21 cellular contexts compared by ENCODE assay signal in the genomic region with DNA sequence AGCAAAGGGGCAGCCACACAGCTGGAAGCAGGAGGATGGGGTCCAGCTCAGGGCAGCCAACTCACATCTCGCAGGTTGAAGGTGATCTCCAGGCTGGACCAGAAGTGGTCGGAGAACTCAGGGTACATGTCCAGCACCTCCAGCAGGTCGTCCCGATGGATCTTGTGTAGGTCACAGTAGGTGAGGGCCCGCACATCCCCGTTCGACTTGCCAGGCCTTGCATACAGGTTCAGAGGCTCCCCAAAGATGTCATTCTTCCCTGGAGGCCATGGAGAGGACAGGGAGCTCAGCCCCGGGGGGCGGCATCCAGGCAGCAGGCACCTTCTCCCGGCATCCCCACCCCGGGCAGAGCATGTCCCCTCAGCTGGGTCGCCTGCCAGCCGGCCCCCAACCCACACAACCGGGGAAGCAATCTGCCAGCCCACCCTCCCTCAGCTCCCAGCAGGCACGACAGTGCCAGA. TPM values are rescaled to one million over a fixed set of nuclear protein-coding genes. Genes with fewer than 3 reads are reported as not detected.
DNase-seq lines count a peak whose midpoint lies in the region; ATAC-seq and TF ChIP-seq lines count a peak whose summit lies in the region.
"Had no signal": no experiment of that assay in that cellular context is flagged by ENCODE, and none has a peak within 500 bp of the region (broad histone marks: within the 10 kb centered on the region; RNA-seq: fewer than 3 reads in every experiment).

No MANE protein-coding gene starts in this region.

- H3K14ac ChIP-seq in IMR-90 (replicated peaks; ENCODE audit: low read depth, low read length): no peak overlapping the region
- H3K14ac ChIP-seq in trophoblast cell (ENCODE audit: low read length): no peak overlapping the region

- H3K79me2 ChIP-seq in trophoblast cell (ENCODE audit: control insufficient read depth, insufficient read depth, low read length, poor library complexity): no peaks in the 10 kb centered on the region

- no peak overlapping the region for H4K5ac ChIP-seq in IMR-90 (ENCODE audit: low read depth, low read length)

- peak; percentile 19 for DNase-seq in activated naive CD4-positive, alpha-beta T cell treated with anti-CD3 and anti-CD28 coated beads, Interleukin-2, amount 10 ng/mL, durations not matched to agents 7 days and 5 days
- DNase-seq in activated naive CD4-positive, alpha-beta T cell (lab: John Stamatoyannopoulos, UW): no peak
- DNase-seq in IMR-90: no peak
- peak; percentile 10 for DNase-seq in glutamatergic neuron
- DNase-seq in trophoblast cell: no peak
- no peak for DNase-seq in stimulated activated naive B cell treated with anti-CD40 and anti-IgM and Interleukin-4, amounts not matched to agents 10 μg/mL and 1 μg/mL and 100 μg/mL, for 72 hours
- no peak for DNase-seq in CD4-positive, alpha-beta memory T cell
- DNase-seq in SW 1271 (lab: John Stamatoyannopoulos, UW): no peak
- DNase-seq: foreskin fibroblast, GF-D8, MG63, NCI-H1436 treated with DMSO at 0.1 percent for 48 hours, NCI-H2171 treated with DMSO at 0.1 percent for 48 hours, NCI-H748 treated with DMSO at 0.1 percent for 48 hours, nucleus accumbens, retina had no signal

- H3K4me1 Mint-ChIP-seq in activated naive CD4-positive, alpha-beta T cell treated with anti-CD3 and anti-CD28 coated beads, Interleukin-2, amount 10 ng/mL, durations not matched to agents 7 days and 5 days: peaks cover 2% of the 10 kb centered on the region
- H3K4me1 Mint-ChIP-seq in glutamatergic neuron (ENCODE audit: low read depth, unreplicated experiment): peaks cover 10% of the 10 kb centered on the region
- peaks cover 0 to 2% of the 10 kb centered on the region in 2 donors for H3K4me1 Mint-ChIP-seq in stimulated activated naive B cell treated with anti-CD40 and anti-IgM and Interleukin-4, amounts not matched to agents 10 μg/mL and 1 μg/mL and 100 μg/mL, for 72 hours
- peaks cover 0 to 11% (median 0%) of the 10 kb centered on the region in 4 donors for H3K4me1 Mint-ChIP-seq in CD4-positive, alpha-beta memory T cell
- H3K4me1 Mint-ChIP-seq: stimulated activated effector memory CD8-positive, alpha-beta T cell treated with anti-CD3 and anti-CD28 coated beads, Interleukin-12 subunit alpha, Interleukin-12 subunit beta, amount 100 ng/mL, for 72 hours had no signal

- intact Hi-C loops in IMR-90 (cut with micrococcal nuclease): no loop called here
- intact Hi-C loops in CD4-positive, alpha-beta memory T cell (cut with micrococcal nuclease): no loop called here

- WGBS in IMR-90 (ENCODE audit: extremely low coverage in 2 of 2, insufficient read length in 1 of 2), 2 experiments: 52% methylated on average over 4 of the region's 15 CpGs; no CpG with 5 or more reads in 1 of the 2 experiments
- no CpG with 5 or more reads among the region's 15 CpGs for WGBS in trophoblast cell (ENCODE audit: extremely low coverage, insufficient coverage, insufficient read length)

- no peak overlapping the region for H3K27ac Mint-ChIP-seq in activated naive CD4-positive, alpha-beta T cell treated with anti-CD3 and anti-CD28 coated beads, Interleukin-2, amount 10 ng/mL, durations not matched to agents 7 days and 5 days
- no peak overlapping the region for H3K27ac Mint-ChIP-seq in glutamatergic neuron (ENCODE audit: unreplicated experiment)
- H3K27ac Mint-ChIP-seq in stimulated activated naive B cell treated with anti-CD40 and anti-IgM and Interleukin-4, amounts not matched to agents 10 μg/mL and 1 μg/mL and 100 μg/mL, for 72 hours: no peak overlapping the region
- no peak overlapping the region for H3K27ac Mint-ChIP-seq in CD4-positive, alpha-beta memory T cell
- H3K27ac Mint-ChIP-seq: stimulated activated effector memory CD8-positive, alpha-beta T cell treated with anti-CD3 and anti-CD28 coated beads, Interleukin-12 subunit alpha, Interleukin-12 subunit beta, amount 100 ng/mL, for 72 hours had no signal

- H3K4ac ChIP-seq in IMR-90 (ENCODE audit: low read depth, low read length): no peak overlapping the region
- no peak overlapping the region for H3K4ac ChIP-seq in trophoblast cell (ENCODE audit: low read depth, low read length)

- H2BK120ac ChIP-seq in IMR-90 (ENCODE audit: low read depth, low read length): no peak overlapping the region
- peak overlapping the region; percentile 8 for H2BK120ac ChIP-seq in trophoblast cell (ENCODE audit: insufficient read depth, low read length, poor library complexity)

- POLR2A ChIA-PET in IMR-90 (lab: Charles Lee; ENCODE audit: unreplicated experiment): no interaction called here
- POLR2A ChIA-PET in CD4-positive, alpha-beta memory T cell (lab: Charles Lee; ENCODE audit: partially characterized antibody): interaction anchor here (0.6 kb wide), 1 partner anchor 265 kb away, joined by 4 read pairs; no protein-coding TSS in a partner anchor

- no TSS peak for BruUV-seq in IMR-90 (replicated peaks; lab: Mats Ljungman, UMichigan)

- peaks cover 3% of the 10 kb centered on the region; the same call in 1 of the 2 replicates for H3K4me1 ChIP-seq in IMR-90 (ENCODE audit: control insufficient read depth, insufficient read depth, low read length)
- H3K4me1 ChIP-seq in trophoblast cell (ENCODE audit: control insufficient read depth in 1 of 2, insufficient read depth in 2 of 2, low read length in 2 of 2): peaks cover 10 to 25% of the 10 kb centered on the region in 2 experiments
- H3K4me1 ChIP-seq in CD4-positive, alpha-beta memory T cell (ENCODE audit: insufficient read depth, low read length): no peaks in the 10 kb centered on the region

- peaks cover 57% of the 10 kb centered on the region for H3K27me3 Mint-ChIP-seq in activated naive CD4-positive, alpha-beta T cell treated with anti-CD3 and anti-CD28 coated beads, Interleukin-2, amount 10 ng/mL, durations not matched to agents 7 days and 5 days
- peaks cover 3% of the 10 kb centered on the region for H3K27me3 Mint-ChIP-seq in glutamatergic neuron (ENCODE audit: unreplicated experiment)
- H3K27me3 Mint-ChIP-seq in stimulated activated naive B cell treated with anti-CD40 and anti-IgM and Interleukin-4, amounts not matched to agents 10 μg/mL and 1 μg/mL and 100 μg/mL, for 72 hours: peaks cover 30 to 57% of the 10 kb centered on the region in 2 donors
- H3K27me3 Mint-ChIP-seq in CD4-positive, alpha-beta memory T cell: peaks cover 3 to 4% of the 10 kb centered on the region in 2 donors

- H3K4me3 ChIP-seq in IMR-90 (ENCODE audit: insufficient read depth, low read depth, low read length) (no peak overlapping the region), trophoblast cell (ENCODE audit: low read depth, low read length) (no peak overlapping the region)
- H3K4me3 ChIP-seq in CD4-positive, alpha-beta memory T cell (ENCODE audit: low read length in 2 of 2): no peak overlapping the region
- H3K4me3 ChIP-seq: GM12878, MG63, thoracic aorta had no signal

- TF ChIP-seq CTCF in IMR-90 (conservative IDR thresholded peaks at IDR 0.05; ENCODE audit: low read depth, low read length) (no peak), glutamatergic neuron (IDR thresholded peaks at IDR 0.05; ENCODE audit: partially characterized antibody, unreplicated experiment) (no peak)

- H3K79me1 ChIP-seq in IMR-90 (ENCODE audit: low read depth in 1 of 2, low read length in 2 of 2) (no peaks in the 10 kb centered on the region), trophoblast cell (ENCODE audit: low read length) (peaks cover 9% of the 10 kb centered on the region)

- TF ChIP-seq RAD21 in IMR-90 (IDR thresholded peaks at IDR 0.05; ENCODE audit: low read length): no peak

- H3K4me2 ChIP-seq in IMR-90 (ENCODE audit: low read depth, low read length): no peak overlapping the region
- H3K4me2 ChIP-seq in trophoblast cell (ENCODE audit: low read length): no peak overlapping the region

- H4K91ac ChIP-seq in IMR-90 (ENCODE audit: insufficient read depth, low read depth, low read length) (no peak overlapping the region), trophoblast cell (ENCODE audit: low read depth, low read length) (peak overlapping the region; percentile 53)

- no peak overlapping the region for H3K9ac ChIP-seq in IMR-90 (ENCODE audit: low read depth, low read length)
- H3K9ac ChIP-seq in trophoblast cell (ENCODE audit: low read length): no peak overlapping the region

- no peaks in the 10 kb centered on the region for H3K9me3 Mint-ChIP-seq in activated naive CD4-positive, alpha-beta T cell treated with anti-CD3 and anti-CD28 coated beads, Interleukin-2, amount 10 ng/mL, durations not matched to agents 7 days and 5 days
- peaks cover 7% of the 10 kb centered on the region for H3K9me3 Mint-ChIP-seq in glutamatergic neuron (ENCODE audit: unreplicated experiment)
- H3K9me3 Mint-ChIP-seq in stimulated activated naive B cell treated with anti-CD40 and anti-IgM and Interleukin-4, amounts not matched to agents 10 μg/mL and 1 μg/mL and 100 μg/mL, for 72 hours: no peaks in the 10 kb centered on the region
- no peaks in the 10 kb centered on the region for H3K9me3 Mint-ChIP-seq in CD4-positive, alpha-beta memory T cell
- H3K9me3 Mint-ChIP-seq: stimulated activated effector memory CD8-positive, alpha-beta T cell treated with anti-CD3 and anti-CD28 coated beads, Interleukin-12 subunit alpha, Interleukin-12 subunit beta, amount 100 ng/mL, for 72 hours had no signal

- H3K27me3 ChIP-seq in IMR-90 (ENCODE audit: control insufficient read depth, insufficient read depth, low read length) (no peaks in the 10 kb centered on the region), trophoblast cell (ENCODE audit: insufficient read depth, low read length) (no peaks in the 10 kb centered on the region)
- H3K27me3 ChIP-seq in CD4-positive, alpha-beta memory T cell (ENCODE audit: insufficient read depth, low read length): no peaks in the 10 kb centered on the region
- H3K27me3 ChIP-seq: MG63 had no signal

- no peaks in the 10 kb centered on the region; the same call in 1 of the 2 replicates for H4K20me1 ChIP-seq in IMR-90 (ENCODE audit: insufficient read depth, low read length)

- no peak overlapping the region for H2BK20ac ChIP-seq in IMR-90 (ENCODE audit: low read depth, low read length)

- H3K23ac ChIP-seq in IMR-90 (ENCODE audit: low read depth, low read length) (no peak overlapping the region), trophoblast cell (ENCODE audit: low read length) (no peak overlapping the region)

- H2BK12ac ChIP-seq in trophoblast cell (ENCODE audit: low read length): peak overlapping the region; percentile 72

- TF ChIP-seq POLR2A in IMR-90 (IDR thresholded peaks at IDR 0.05; ENCODE audit: low read depth, low read length): no peak

- no peaks in the 10 kb centered on the region for H3K9me1 ChIP-seq in IMR-90 (ENCODE audit: insufficient read depth, low read length)

- H3K56ac ChIP-seq in IMR-90 (ENCODE audit: extremely low read depth, insufficient read depth, low read length): no peak overlapping the region

- no peak for ATAC-seq in IMR-90 (ENCODE audit: low read depth)
- no peak for ATAC-seq in stimulated activated naive B cell treated with anti-CD40 and anti-IgM and Interleukin-4, amounts not matched to agents 10 μg/mL and 1 μg/mL and 100 μg/mL, for 72 hours (replicated peaks)
- ATAC-seq: GM12878; stimulated activated effector memory CD8-positive, alpha-beta T cell treated with anti-CD3 and anti-CD28 coated beads, Interleukin-12 subunit alpha, Interleukin-12 subunit beta, amount 100 ng/mL, for 72 hours had no signal

- H3K27ac ChIP-seq in IMR-90 (ENCODE audit: insufficient read depth, low read length): no peak overlapping the region
- no peak overlapping the region for H3K27ac ChIP-seq in trophoblast cell (ENCODE audit: low read depth, low read length)
- H3K27ac ChIP-seq in CD4-positive, alpha-beta memory T cell (ENCODE audit: low read depth, low read length): no peak overlapping the region
- H3K27ac ChIP-seq: thoracic aorta had no signal

- H2AK5ac ChIP-seq in IMR-90 (ENCODE audit: low read depth, low read length): 0 out of 2 replicates have a peak overlapping the region, but pooled peaks have one; percentile 39
- H2AK5ac ChIP-seq in trophoblast cell (ENCODE audit: low read length): peak overlapping the region; percentile 53

- CTCF ChIA-PET in activated naive CD4-positive, alpha-beta T cell treated with anti-CD3 and anti-CD28 coated beads, Interleukin-2, amount 10 ng/mL, durations not matched to agents 7 days and 5 days (lab: Charles Lee): interaction anchor here (1.0 to 1.5 kb wide), 2 partner anchors 11 to 47 kb away, joined by 3 to 4 read pairs; no protein-coding TSS in a partner anchor
- CTCF ChIA-PET in IMR-90 (lab: Yijun Ruan, JAX): interaction anchor here (0.8 kb wide), 1 partner anchor 15 kb away, joined by 3 read pairs; no protein-coding TSS in a partner anchor
- CTCF ChIA-PET in CD4-positive, alpha-beta memory T cell (lab: Charles Lee; ENCODE audit: partially characterized antibody): interaction anchor here (1.9 kb wide), 1 partner anchor 14 kb away, joined by 5 read pairs; no protein-coding TSS in a partner anchor

- H3K9me3 ChIP-seq in IMR-90 (ENCODE audit: control insufficient read depth, insufficient read depth, low read length) (no peaks in the 10 kb centered on the region), trophoblast cell (ENCODE audit: insufficient read depth, low read depth, low read length) (peaks cover 11% of the 10 kb centered on the region)
- no peaks in the 10 kb centered on the region for H3K9me3 ChIP-seq in CD4-positive, alpha-beta memory T cell (ENCODE audit: control insufficient read depth in 1 of 2, low read length in 2 of 2)
- H3K9me3 ChIP-seq: MG63, thoracic aorta had no signal

- no peak overlapping the region for H3K4me3 Mint-ChIP-seq in activated naive CD4-positive, alpha-beta T cell treated with anti-CD3 and anti-CD28 coated beads, Interleukin-2, amount 10 ng/mL, durations not matched to agents 7 days and 5 days
- peak overlapping the region; percentile 30 for H3K4me3 Mint-ChIP-seq in glutamatergic neuron (ENCODE audit: unreplicated experiment)
- H3K4me3 Mint-ChIP-seq in stimulated activated naive B cell treated with anti-CD40 and anti-IgM and Interleukin-4, amounts not matched to agents 10 μg/mL and 1 μg/mL and 100 μg/mL, for 72 hours: no peak overlapping the region
- no peak overlapping the region for H3K4me3 Mint-ChIP-seq in CD4-positive, alpha-beta memory T cell
- H3K4me3 Mint-ChIP-seq: stimulated activated effector memory CD8-positive, alpha-beta T cell treated with anti-CD3 and anti-CD28 coated beads, Interleukin-12 subunit alpha, Interleukin-12 subunit beta, amount 100 ng/mL, for 72 hours had no signal

- H3K18ac ChIP-seq in IMR-90 (ENCODE audit: low read depth, low read length): no peak overlapping the region
- no peak overlapping the region for H3K18ac ChIP-seq in trophoblast cell (ENCODE audit: low read length)

- H4K12ac ChIP-seq in trophoblast cell (ENCODE audit: low read depth, low read length): no peak overlapping the region

- in situ Hi-C loops in IMR-90 (cut with MboI; ENCODE audit: low sequenced_read_pairs): no loop called here

- H2BK5ac ChIP-seq in IMR-90 (ENCODE audit: low read depth, low read length, poor library complexity, severe bottlenecking) (no peak overlapping the region), trophoblast cell (ENCODE audit: low read depth, low read length, poor library complexity) (no peak overlapping the region)

- dilution Hi-C loops in IMR-90 (cut with HindIII; ENCODE audit: low sequenced_read_pairs, unreplicated experiment): no loop called here

- H3K36me3 Mint-ChIP-seq in activated naive CD4-positive, alpha-beta T cell treated with anti-CD3 and anti-CD28 coated beads, Interleukin-2, amount 10 ng/mL, durations not matched to agents 7 days and 5 days: no peaks in the 10 kb centered on the region
- no peaks in the 10 kb centered on the region for H3K36me3 Mint-ChIP-seq in glutamatergic neuron (ENCODE audit: unreplicated experiment)
- H3K36me3 Mint-ChIP-seq in stimulated activated naive B cell treated with anti-CD40 and anti-IgM and Interleukin-4, amounts not matched to agents 10 μg/mL and 1 μg/mL and 100 μg/mL, for 72 hours: no peaks in the 10 kb centered on the region
- peaks cover 0 to 1% of the 10 kb centered on the region in 2 donors for H3K36me3 Mint-ChIP-seq in CD4-positive, alpha-beta memory T cell
- H3K36me3 Mint-ChIP-seq: stimulated activated effector memory CD8-positive, alpha-beta T cell treated with anti-CD3 and anti-CD28 coated beads, Interleukin-12 subunit alpha, Interleukin-12 subunit beta, amount 100 ng/mL, for 72 hours had no signal

- H4K8ac ChIP-seq in IMR-90 (ENCODE audit: low read depth in 2 of 2, low read length in 2 of 2) (no peak overlapping the region), trophoblast cell (ENCODE audit: low read depth, low read length) (no peak overlapping the region)

- H2BK15ac ChIP-seq in IMR-90 (ENCODE audit: low read depth, low read length): no peak overlapping the region

- H3K36me3 ChIP-seq in IMR-90 (ENCODE audit: control insufficient read depth, insufficient read depth, low read length): peaks cover 12% of the 10 kb centered on the region; the same call in 1 of the 2 replicates
- no peaks in the 10 kb centered on the region for H3K36me3 ChIP-seq in trophoblast cell (ENCODE audit: control insufficient read depth in 1 of 2, insufficient read depth in 2 of 2, low read length in 2 of 2)
- no peaks in the 10 kb centered on the region for H3K36me3 ChIP-seq in CD4-positive, alpha-beta memory T cell (ENCODE audit: insufficient read depth, low read length)
- H3K36me3 ChIP-seq: MG63, thoracic aorta had no signal

- H2AK9ac ChIP-seq in IMR-90 (replicated peaks; ENCODE audit: low read depth, low read length, poor library complexity): no peak overlapping the region

- H2AFZ ChIP-seq in IMR-90 (replicated peaks; ENCODE audit: low read length, poor library complexity) (no peak overlapping the region), trophoblast cell (ENCODE audit: insufficient read depth, low read length, poor library complexity) (no peak overlapping the region)

RNA-seq across cellular contexts. Expression of a gene that starts 29.3 kb away (rescaled TPM):
- total RNA-seq in IMR-90 (2012; rRNA removed) (0.56 and 0.90 TPM in 2 replicates), glutamatergic neuron (ENCODE audit: unreplicated experiment) (73.7 TPM)
- polyA plus RNA-seq in IMR-90 (2012; rRNA removed): 1.6 and 2.1 TPM in 2 replicates
- polyA plus RNA-seq in IMR-90 (2012; cell fraction: cytosol; rRNA removed): 0.74 and 2.5 TPM in 2 replicates
- polyA plus RNA-seq in IMR-90 (2012; cell fraction: nucleus; rRNA removed; ENCODE audit: low replicate concordance): 1.2 and 2.0 TPM in 2 replicates
- polyA plus RNA-seq in trophoblast cell (2013): 1.4 and 1.5 TPM in 2 replicates
- 1 to 10 TPM; 2.3 to 2.6 TPM for total RNA-seq in CD4-positive, alpha-beta memory T cell
- polyA plus RNA-seq in CD4-positive, alpha-beta memory T cell: 1 to 10 TPM; 1.8 to 2.4 TPM
- total RNA-seq: dermis microvascular lymphatic vessel endothelial cell had no signal

RNA-seq across cellular contexts. Expression of a gene that starts 42.0 kb away (rescaled TPM):
- total RNA-seq in IMR-90 (2012; rRNA removed) (0.28 and 0.72 TPM in 2 replicates), glutamatergic neuron (ENCODE audit: unreplicated experiment) (0.86 TPM)
- 2.0 and 2.9 TPM in 2 replicates for polyA plus RNA-seq in IMR-90 (2012; rRNA removed)
- 1.2 and 1.9 TPM in 2 replicates for polyA plus RNA-seq in IMR-90 (2012; cell fraction: cytosol; rRNA removed)
- 1.0 and 3.3 TPM in 2 replicates for polyA plus RNA-seq in IMR-90 (2012; cell fraction: nucleus; rRNA removed; ENCODE audit: low replicate concordance)
- polyA plus RNA-seq in trophoblast cell (2013): 3.1 and 3.4 TPM in 2 replicates
- 1 to 10 TPM; 4.0 to 4.6 TPM for total RNA-seq in CD4-positive, alpha-beta memory T cell
- 10 to 100 TPM in 1 of 2 donors, 1 to 10 TPM in 1; 6.6 to 14.9 TPM for polyA plus RNA-seq in CD4-positive, alpha-beta memory T cell
- total RNA-seq: SK-MEL-5 had no signal

Comparison
In these comparisons a context has a peak if more than half of its experiments do, and no peak if none do; other contexts are left out.
1. DNase-seq: peak in activated naive CD4-positive, alpha-beta T cell treated with anti-CD3 and anti-CD28 coated beads, Interleukin-2, amount 10 ng/mL, durations not matched to agents 7 days and 5 days (single experiment) and glutamatergic neuron (single experiment); none in activated naive CD4-positive, alpha-beta T cell (0 of 4), IMR-90 (single experiment), trophoblast cell (0 of 2), stimulated activated naive B cell treated with anti-CD40 and anti-IgM and Interleukin-4, amounts not matched to agents 10 μg/mL and 1 μg/mL and 100 μg/mL, for 72 hours (single experiment), CD4-positive, alpha-beta memory T cell (0 of 5) and SW 1271 (0 of 2).
2. RNA of a gene that starts 29.3 kb away (total RNA-seq): 73.7 TPM in glutamatergic neuron (single experiment); 2.3 to 2.6 TPM in CD4-positive, alpha-beta memory T cell and 0.56 to 0.90 TPM in IMR-90; every median in the first group is over 10 times any median in the second.